12 cellular contexts compared by ENCODE assay signal in genomic region chr12:106331594-106331993, GRCh38. TPM values are rescaled to one million over a fixed set of nuclear protein-coding genes. Genes with fewer than 3 reads are reported as not detected.
DNase-seq lines count a peak whose midpoint lies in the region; ATAC-seq and TF ChIP-seq lines count a peak whose summit lies in the region.
"Had no signal": no experiment of that assay in that cellular context is flagged by ENCODE, and none has a peak within 500 bp of the region (broad histone marks: within the 10 kb centered on the region; RNA-seq: fewer than 3 reads in every experiment).

No MANE protein-coding gene starts in this region.

- H3K79me1 ChIP-seq in IMR-90 (ENCODE audit: low read depth in 1 of 2, low read length in 2 of 2), result no peaks in the 10 kb centered on the region

- H3K56ac ChIP-seq in IMR-90 (ENCODE audit: extremely low read depth, insufficient read depth, low read length), result no peak overlapping the region

- no peak overlapping the region for H4K5ac ChIP-seq in IMR-90 (ENCODE audit: low read depth, low read length)

- no CpG with 5 or more reads among the region's 2 CpGs for WGBS in IMR-90 (ENCODE audit: extremely low coverage in 2 of 2, insufficient read length in 1 of 2), 2 experiments
- WGBS in psoas muscle, 3 donors, result 49 to 93% (median 61%) methylated on average over 2 of the region's 2 CpGs

- no peak overlapping the region for H2AK9ac ChIP-seq in IMR-90 (replicated peaks; ENCODE audit: low read depth, low read length, poor library complexity)

- H3K4me1 ChIP-seq in IMR-90 (ENCODE audit: control insufficient read depth, insufficient read depth, low read length) (peaks cover 2% of the 10 kb centered on the region), psoas muscle (peaks cover 58% of the 10 kb centered on the region)

- no peak overlapping the region for H3K14ac ChIP-seq in IMR-90 (replicated peaks; ENCODE audit: low read depth, low read length)

- H3K4me1 Mint-ChIP-seq in WTC11, result peaks cover 41% of the 10 kb centered on the region
- peaks cover 14% of the 10 kb centered on the region for H3K4me1 Mint-ChIP-seq in HFFc6 (ENCODE audit: low read depth)

- 0 out of 2 replicates have a peak overlapping the region, but pooled peaks have one; percentile 38 for H3K27ac Mint-ChIP-seq in WTC11
- H3K27ac Mint-ChIP-seq in HFFc6, result no peak overlapping the region
- H3K27ac Mint-ChIP-seq: B cell had no signal

- H2BK5ac ChIP-seq in IMR-90 (ENCODE audit: low read depth, low read length, poor library complexity, severe bottlenecking), result no peak overlapping the region

- H4K8ac ChIP-seq in IMR-90 (ENCODE audit: low read depth in 2 of 2, low read length in 2 of 2), result no peak overlapping the region

- no peak overlapping the region for H3K4me3 Mint-ChIP-seq in WTC11
- no peak overlapping the region for H3K4me3 Mint-ChIP-seq in HFFc6
- H3K4me3 Mint-ChIP-seq: B cell; CD4-positive, alpha-beta memory T cell had no signal

- no peaks in the 10 kb centered on the region for H4K20me1 ChIP-seq in IMR-90 (ENCODE audit: insufficient read depth, low read length)

- peaks cover 4% of the 10 kb centered on the region for H3K36me3 ChIP-seq in IMR-90 (ENCODE audit: control insufficient read depth, insufficient read depth, low read length)
- peaks cover 5 to 68% of the 10 kb centered on the region in 2 donors for H3K36me3 ChIP-seq in psoas muscle (ENCODE audit: insufficient read depth in 1 of 2, low read depth in 1 of 2)

- dilution Hi-C loops in IMR-90 (cut with HindIII; ENCODE audit: low sequenced_read_pairs, unreplicated experiment), result no loop called here

- DNase-seq in DMS 273 (lab: John Stamatoyannopoulos, UW; ENCODE audit: unreplicated experiment), result peak; percentile 77
- no peak for DNase-seq in IMR-90
- no peak for DNase-seq in WTC11 (ENCODE audit: low spot score)
- no peak for DNase-seq in psoas muscle
- no peak for DNase-seq in HFFc6
- no peak for DNase-seq in activated T-cell treated with anti-CD3 and anti-CD28 coated beads, Interleukin-2, amount 50 U/mL, for 1 hour
- DNase-seq: CD4-positive, alpha-beta memory T cell; NCI-H1417 treated with DMSO at 0.1 percent for 48 hours; NCI-H2081; NCI-H446 treated with DMSO at 0.1 percent for 48 hours had no signal

- CTCF ChIA-PET in IMR-90 (lab: Yijun Ruan, JAX) (interaction anchor here (2.0 kb wide), 1 partner anchor 11 kb away, joined by 4 read pairs; no protein-coding TSS in a partner anchor), WTC11 (lab: Charles Lee) (interaction anchor here (1.1 kb wide), 1 partner anchor 26 kb away, joined by 5 read pairs; the partner anchor contains the start of gene POLR3B)

- no peak for TF ChIP-seq POLR2A in IMR-90 (IDR thresholded peaks at IDR 0.05; ENCODE audit: low read depth, low read length)

- H2BK20ac ChIP-seq in IMR-90 (ENCODE audit: low read depth, low read length), result no peak overlapping the region

- no TSS peak for BruUV-seq in IMR-90 (replicated peaks; lab: Mats Ljungman, UMichigan)

- no peak for TF ChIP-seq RAD21 in IMR-90 (IDR thresholded peaks at IDR 0.05; ENCODE audit: low read length)

- H4K91ac ChIP-seq in IMR-90 (ENCODE audit: insufficient read depth, low read depth, low read length), result no peak overlapping the region

- H3K27me3 ChIP-seq in IMR-90 (ENCODE audit: control insufficient read depth, insufficient read depth, low read length), result no peaks in the 10 kb centered on the region
- H3K27me3 ChIP-seq in psoas muscle (ENCODE audit: insufficient read depth in 3 of 3, low read length in 2 of 3), result no peaks in the 10 kb centered on the region

- H3K4me3 ChIP-seq in IMR-90 (ENCODE audit: insufficient read depth, low read depth, low read length), result no peak overlapping the region
- H3K4me3 ChIP-seq in psoas muscle, result no peak overlapping the region

- H3K36me3 Mint-ChIP-seq in WTC11 (peaks cover 9% of the 10 kb centered on the region), HFFc6 (ENCODE audit: low read depth) (no peaks in the 10 kb centered on the region)

- H2BK15ac ChIP-seq in IMR-90 (ENCODE audit: low read depth, low read length), result no peak overlapping the region

- H3K9me3 ChIP-seq in IMR-90 (ENCODE audit: control insufficient read depth, insufficient read depth, low read length), result no peaks in the 10 kb centered on the region
- no peaks in the 10 kb centered on the region for H3K9me3 ChIP-seq in psoas muscle

- H3K4me2 ChIP-seq in IMR-90 (ENCODE audit: low read depth, low read length), result no peak overlapping the region

- no peak overlapping the region for H2AK5ac ChIP-seq in IMR-90 (ENCODE audit: low read depth, low read length)

- no peak overlapping the region for H2BK120ac ChIP-seq in IMR-90 (ENCODE audit: low read depth, low read length)

- POLR2A ChIA-PET in IMR-90 (lab: Charles Lee; ENCODE audit: unreplicated experiment), result no interaction called here
- POLR2A ChIA-PET in WTC11 (lab: Charles Lee), result interaction anchor here (0.5 kb wide), 1 partner anchor 146 kb away, joined by 3 read pairs; no protein-coding TSS in a partner anchor

- H3K9me3 Mint-ChIP-seq in WTC11 (peaks cover 13% of the 10 kb centered on the region), HFFc6 (no peaks in the 10 kb centered on the region)
- H3K9me3 Mint-ChIP-seq: CD4-positive, alpha-beta memory T cell had no signal

- intact Hi-C loops in IMR-90 (cut with micrococcal nuclease) (no loop called here), psoas muscle (cut with DNase I) (no loop called here)

- ATAC-seq in IMR-90 (ENCODE audit: low read depth) (peak; percentile 40), WTC11 (peak; percentile 85), psoas muscle (peak in 2 of 4 donors; percentile 23 to 28), GM19395 (IDR thresholded peaks at IDR 0.05; ENCODE audit: unreplicated experiment) (no peak)

- H3K9ac ChIP-seq in IMR-90 (ENCODE audit: low read depth, low read length), result no peak overlapping the region

- H3K27me3 Mint-ChIP-seq in WTC11 (ENCODE audit: low read depth) (peaks cover 14% of the 10 kb centered on the region), HFFc6 (ENCODE audit: insufficient read depth) (no peaks in the 10 kb centered on the region)
- H3K27me3 Mint-ChIP-seq: B cell; CD4-positive, alpha-beta memory T cell had no signal

- in situ Hi-C loops in IMR-90 (cut with MboI; ENCODE audit: low sequenced_read_pairs), result no loop called here

- no peak overlapping the region for H3K23ac ChIP-seq in IMR-90 (ENCODE audit: low read depth, low read length)

- no peak for TF ChIP-seq CTCF in IMR-90 (conservative IDR thresholded peaks at IDR 0.05; ENCODE audit: low read depth, low read length)
- TF ChIP-seq CTCF in WTC11 (IDR thresholded peaks at IDR 0.05), result no peak
- no peak for TF ChIP-seq CTCF in psoas muscle (IDR thresholded peaks at IDR 0.05)
- TF ChIP-seq CTCF in HFFc6 (IDR thresholded peaks at IDR 0.05), result no peak

- H3K9me1 ChIP-seq in IMR-90 (ENCODE audit: insufficient read depth, low read length), result no peaks in the 10 kb centered on the region; the same call in 1 of the 2 replicates

- no peak overlapping the region for H3K27ac ChIP-seq in IMR-90 (ENCODE audit: insufficient read depth, low read length)
- peak overlapping the region; percentile 23 for H3K27ac ChIP-seq in psoas muscle

- no peak overlapping the region for H3K4ac ChIP-seq in IMR-90 (ENCODE audit: low read depth, low read length)

- no peak overlapping the region for H3K18ac ChIP-seq in IMR-90 (ENCODE audit: low read depth, low read length)

- no peak overlapping the region for H2AFZ ChIP-seq in IMR-90 (replicated peaks; ENCODE audit: low read length, poor library complexity)

TF ChIP-seq in IMR-90, 13 proteins besides CTCF, POLR2A, EP300 and RAD21 (continues in another document):
- TF ChIP-seq NFE2L2 (IDR thresholded peaks at IDR 0.05; ENCODE audit: low read depth, low read length) (no peak), FOS (IDR thresholded peaks at IDR 0.05; ENCODE audit: low read depth, low read length) (no peak), MXI1 (IDR thresholded peaks at IDR 0.05; ENCODE audit: borderline replicate concordance, low read depth, low read length) (no peak), MAFK (IDR thresholded peaks at IDR 0.05; ENCODE audit: low read depth, low read length) (no peak), CEBPB (IDR thresholded peaks at IDR 0.05; ENCODE audit: low read depth, low read length) (no peak), MAZ (IDR thresholded peaks at IDR 0.05; ENCODE audit: borderline replicate concordance, low read depth, low read length) (no peak), BHLHE40 (IDR thresholded peaks at IDR 0.05; ENCODE audit: low read depth, low read length) (no peak)

TF ChIP-seq in WTC11, 78 proteins besides CTCF, POLR2A, EP300 and RAD21:
- TF ChIP-seq TEAD1 (CRISPR knock-in tag; IDR thresholded peaks at IDR 0.05) (no peak), USF2 (CRISPR knock-in tag; IDR thresholded peaks at IDR 0.05) (peak; percentile 41; the same call in 1 of the 2 replicates)

RNA-seq across cellular contexts. Expression of gene POLR3B, which starts 26.0 kb away (rescaled TPM):
- total RNA-seq in IMR-90 (2012; rRNA removed) (15.4 and 20.0 TPM in 2 replicates), WTC11 (2021) (9.0 to 10.2 TPM (median 9.4 TPM) in 3 replicates), psoas muscle (10 to 100 TPM in 1 of 4 donors, 1 to 10 TPM in 3; 4.3 to 14.0 (median 8.4) TPM)
- polyA plus RNA-seq in IMR-90 (2012; rRNA removed) (6.4 and 6.9 TPM in 2 replicates), psoas muscle (1 to 10 TPM; 3.6 to 6.7 (median 5.3) TPM)
- polyA plus RNA-seq in IMR-90 (2012; cell fraction: cytosol; rRNA removed), result 2.2 and 2.8 TPM in 2 replicates
- polyA plus RNA-seq in IMR-90 (2012; cell fraction: nucleus; rRNA removed; ENCODE audit: low replicate concordance), result 1.5 and 5.6 TPM in 2 replicates
- total RNA-seq in HFFc6 (2021; fragmentation: NEBNext Ultra II Directional; extraction: Animal tissue kit (Norgen Biotek cat#: 25700)), result 10 to 100 TPM; 16.4 to 18.8 (median 17.3) TPM

RNA-seq across cellular contexts. Expression of gene TCP11L2, which starts 29.1 kb away (rescaled TPM):
- total RNA-seq in IMR-90 (2012; rRNA removed) (26.4 and 32.8 TPM in 2 replicates), WTC11 (2021) (11.9 to 12.8 TPM (median 12.3 TPM) in 3 replicates), psoas muscle (10 to 100 TPM; 26.7 to 63.1 (median 39.0) TPM)
- polyA plus RNA-seq in IMR-90 (2012; rRNA removed) (6.0 and 7.3 TPM in 2 replicates), psoas muscle (10 to 100 TPM in 2 of 3 donors, 1 to 10 TPM in 1; 3.9 to 26.0 (median 15.2) TPM)
- polyA plus RNA-seq in IMR-90 (2012; cell fraction: cytosol; rRNA removed), result 2.3 and 3.3 TPM in 2 replicates
- 3.4 and 22.1 TPM in 2 replicates for polyA plus RNA-seq in IMR-90 (2012; cell fraction: nucleus; rRNA removed; ENCODE audit: low replicate concordance)
- total RNA-seq in HFFc6 (2021; fragmentation: NEBNext Ultra II Directional; extraction: Animal tissue kit (Norgen Biotek cat#: 25700)), result 10 to 100 TPM; 13.4 to 21.9 (median 15.6) TPM
